Comparison of ENCODE assay signal across 22 cellular contexts in genomic region chr6:4613381-4613780, GRCh38.
A peak's percentile ranks its signal among the peaks of the same experiment; 100 is the strongest.
DNase-seq lines count a peak whose midpoint lies in the region; ATAC-seq and TF ChIP-seq lines count a peak whose summit lies in the region.
"Had no signal": no experiment of that assay in that cellular context is flagged by ENCODE, and none has a peak within 500 bp of the region (broad histone marks: within the 10 kb centered on the region; RNA-seq: fewer than 3 reads in every experiment).

No MANE protein-coding gene starts in this region.

- H3K9me3 Mint-ChIP-seq in GM23338, result peaks cover 8% of the 10 kb centered on the region; the same call in 2 of the 3 replicates

- no peak overlapping the region for H3K4me3 Mint-ChIP-seq in GM23338
- H3K4me3 Mint-ChIP-seq: CD14-positive monocyte had no signal

- TF ChIP-seq CTCF in GM23338 (conservative IDR thresholded peaks at IDR 0.05; ENCODE audit: low read depth in 2 of 2) (no peak), tibial artery (IDR thresholded peaks at IDR 0.05) (no peak)

- H3K4me3 ChIP-seq in GM23338 (no peak overlapping the region), rectal smooth muscle tissue (ENCODE audit: low read length) (no peak overlapping the region), tibial artery (no peak overlapping the region)
- H3K4me3 ChIP-seq: MG63, Peyer's patch, SK-N-MC had no signal

- H3K4me1 Mint-ChIP-seq in GM23338, result no peaks in the 10 kb centered on the region; the same call in 2 of the 3 replicates
- H3K4me1 Mint-ChIP-seq: CD14-positive monocyte had no signal

- H3K79me2 ChIP-seq in GM23338 (replicated peaks; ENCODE audit: insufficient read depth), result no peaks in the 10 kb centered on the region

- H3K36me3 Mint-ChIP-seq in GM23338 (ENCODE audit: low read depth), result no peaks in the 10 kb centered on the region; the same call in 2 of the 3 replicates
- H3K36me3 Mint-ChIP-seq: CD14-positive monocyte had no signal

- H3K27ac Mint-ChIP-seq in GM23338, result peak overlapping the region; percentile 55; the same call in 1 of the 2 replicates
- H3K27ac Mint-ChIP-seq: CD14-positive monocyte had no signal

- no peaks in the 10 kb centered on the region for H3K9me3 ChIP-seq in tibial artery
- H3K9me3 ChIP-seq: MG63, Peyer's patch had no signal

- H3K27me3 ChIP-seq in GM23338 (ENCODE audit: insufficient read depth) (no peaks in the 10 kb centered on the region), rectal smooth muscle tissue (ENCODE audit: control insufficient read depth, insufficient read depth, low read length) (no peaks in the 10 kb centered on the region), tibial artery (no peaks in the 10 kb centered on the region)
- H3K27me3 ChIP-seq: MG63, Peyer's patch had no signal

- DNase-seq in GM23338 (ENCODE audit: low spot score) (no peak), foreskin melanocyte (peak; percentile 88), tibial artery (no peak), RPMI8226 (no peak), activated T-cell treated with anti-CD3 and anti-CD28 coated beads for 4 hours (no peak)
- DNase-seq: AML-193, COR-L47, DMS 273 treated with DMSO at 0.1 percent for 48 hours, DND-41, Kasumi-1, MG63, NCI-H1092, NCI-H1436 treated with DMSO at 0.1 percent for 48 hours, NCI-H2029 treated with DMSO at 0.1 percent for 48 hours, NCI-H2171, NCI-H526, Peyer's patch had no signal

- H3K4me1 ChIP-seq in GM23338 (ENCODE audit: insufficient read depth) (no peaks in the 10 kb centered on the region), rectal smooth muscle tissue (ENCODE audit: control insufficient read depth, insufficient read depth, low read length) (peaks cover 9% of the 10 kb centered on the region), tibial artery (peaks cover 0 to 60% (median 35%) of the 10 kb centered on the region in 4 donors)
- H3K4me1 ChIP-seq: Peyer's patch had no signal

- no peaks in the 10 kb centered on the region for H3F3A ChIP-seq in GM23338 (replicated peaks; ENCODE audit: low read depth)

- ATAC-seq in GM23338 (no peak), HG02759 (IDR thresholded peaks at IDR 0.05; ENCODE audit: unreplicated experiment) (no peak)

- H3K27me3 Mint-ChIP-seq in GM23338 (ENCODE audit: insufficient read depth, low read depth, poor library complexity), result peaks cover 9% of the 10 kb centered on the region

- no peak overlapping the region for H3K9ac ChIP-seq in rectal smooth muscle tissue (ENCODE audit: low read length)

- no peak overlapping the region for H3K27ac ChIP-seq in GM23338 (ENCODE audit: low read depth)
- H3K27ac ChIP-seq in rectal smooth muscle tissue (ENCODE audit: low read depth, low read length), result peak overlapping the region; percentile 26
- peak overlapping the region; percentile 3 to 51 for H3K27ac ChIP-seq in tibial artery
- H3K27ac ChIP-seq: HL-60, Peyer's patch, SK-N-MC had no signal

- H4K20me1 ChIP-seq in GM23338 (replicated peaks; ENCODE audit: insufficient read depth), result no peaks in the 10 kb centered on the region

- no peak overlapping the region for H2AFZ ChIP-seq in GM23338

- H3K36me3 ChIP-seq in GM23338 (ENCODE audit: insufficient read depth) (no peaks in the 10 kb centered on the region), rectal smooth muscle tissue (ENCODE audit: control insufficient read depth, insufficient read depth, low read length) (no peaks in the 10 kb centered on the region), tibial artery (no peaks in the 10 kb centered on the region)
- H3K36me3 ChIP-seq: MG63, Peyer's patch had no signal

- peaks cover 5% of the 10 kb centered on the region for H3K9me2 ChIP-seq in GM23338 (ENCODE audit: insufficient read depth)

- intact Hi-C loops in tibial artery (cut with DNase I; ENCODE audit: low total_unique reads), result loop anchor here (10.0 kb wide), 1 partner anchor 259 kb away; no protein-coding TSS in a partner anchor

- no peak overlapping the region for H3K4me2 ChIP-seq in GM23338

TF ChIP-seq in GM23338, 12 proteins besides CTCF, POLR2A, EP300 and RAD21 (continues in another document):
- TF ChIP-seq EZH2phosphoT487 (IDR thresholded peaks at IDR 0.05; ENCODE audit: unreplicated experiment) (no peak), STAT1 (IDR thresholded peaks at IDR 0.05; ENCODE audit: unreplicated experiment) (no peak), ETS1 (IDR thresholded peaks at IDR 0.05) (no peak), REST (IDR thresholded peaks at IDR 0.05; ENCODE audit: unreplicated experiment) (no peak), CREB1 (CRISPR knock-in tag; IDR thresholded peaks at IDR 0.05; ENCODE audit: low read depth) (no peak), ZNF331 (CRISPR knock-in tag; IDR thresholded peaks at IDR 0.05; ENCODE audit: low read depth) (no peak), POLR2AphosphoS5 (IDR thresholded peaks at IDR 0.05; ENCODE audit: low read depth) (no peak), NANOG (IDR thresholded peaks at IDR 0.05; ENCODE audit: borderline replicate concordance) (no peak), ZNF114 (CRISPR knock-in tag; IDR thresholded peaks at IDR 0.05) (no peak)
